In the genomic region with DNA sequence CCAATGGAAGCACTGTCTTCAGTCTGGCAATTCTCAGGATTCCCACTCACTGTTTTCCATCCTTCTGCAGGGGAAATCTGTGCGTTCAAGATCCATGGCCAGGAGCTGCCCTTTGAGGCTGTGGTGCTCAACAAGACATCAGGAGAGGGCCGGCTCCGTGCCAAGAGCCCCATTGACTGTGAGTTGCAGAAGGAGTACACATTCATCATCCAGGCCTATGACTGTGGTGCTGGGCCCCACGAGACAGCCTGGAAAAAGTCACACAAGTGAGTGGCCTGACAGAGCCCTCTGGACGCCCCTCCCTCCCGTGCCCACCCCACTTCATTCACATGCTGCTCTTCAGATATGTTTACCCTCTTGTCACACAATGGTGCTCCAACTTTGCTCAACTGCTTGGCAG, we compare ENCODE assay signal across 21 cellular contexts.
"Had no signal": no experiment of that assay in that cellular context is flagged by ENCODE, and none has a peak within 500 bp of the region (broad histone marks: within the 10 kb centered on the region; RNA-seq: fewer than 3 reads in every experiment).

No MANE protein-coding gene starts in this region.

- H3K27ac ChIP-seq: adrenal gland, cardiac muscle cell, esophagus squamous epithelium, heart right ventricle, neural progenitor cell, prostate gland, right atrium auricular region, tibial artery had no signal

- DNase-seq: activated CD4-positive, alpha-beta T cell treated with anti-CD3 and anti-CD28 coated beads for 36 hours; activated CD4-positive, alpha-beta T cell treated with anti-CD3 and anti-CD28 coated beads, Interleukin-2, amount 50 U/mL, for 48 hours; activated gamma-delta T cell treated with Interleukin-2 at 50 U/mL for 16 hours; adrenal gland; effector CD8-positive, alpha-beta T cell; esophagus squamous epithelium; heart right ventricle; immature natural killer cell; kidney glomerular epithelial cell; left ventricle myocardium superior; mesenchymal stem cell; naive thymus-derived CD4-positive, alpha-beta T cell; stimulated activated CD4-positive, alpha-beta T cell treated with anti-CD3 and anti-CD28 coated beads, Interleukin-2, amount 100 ng/mL, for 24 hours; stimulated activated naive CD4-positive, alpha-beta T cell treated with Interleukin-2 at 50 U/mL for 16 hours; tibial artery had no signal

- ATAC-seq: activated CD4-positive, alpha-beta T cell treated with anti-CD3 and anti-CD28 coated beads for 36 hours; activated naive CD4-positive, alpha-beta T cell treated with anti-CD3 and anti-CD28 coated beads, Interleukin-2, amount 50 U/mL, for 72 hours; heart right ventricle; left ventricle myocardium superior; naive thymus-derived CD4-positive, alpha-beta T cell; WTC11 had no signal

- H3K9me3 ChIP-seq: adrenal gland, esophagus squamous epithelium, heart right ventricle, prostate gland, right atrium auricular region, tibial artery had no signal

- H3K27me3 ChIP-seq: adrenal gland, cardiac muscle cell, esophagus squamous epithelium, heart right ventricle, neural progenitor cell, right atrium auricular region, tibial artery had no signal

- H3K4me3 ChIP-seq: adrenal gland, cardiac muscle cell, esophagus squamous epithelium, heart right ventricle, neural progenitor cell, prostate gland, right atrium auricular region, tibial artery had no signal

- H3K4me1 ChIP-seq: adrenal gland, esophagus squamous epithelium, heart right ventricle, neural progenitor cell, prostate gland, right atrium auricular region, tibial artery had no signal

- H3K36me3 ChIP-seq: adrenal gland, cardiac muscle cell, esophagus squamous epithelium, heart right ventricle, neural progenitor cell, prostate gland, right atrium auricular region, tibial artery had no signal
